8 cellular contexts compared by ENCODE assay signal in the genomic region with DNA sequence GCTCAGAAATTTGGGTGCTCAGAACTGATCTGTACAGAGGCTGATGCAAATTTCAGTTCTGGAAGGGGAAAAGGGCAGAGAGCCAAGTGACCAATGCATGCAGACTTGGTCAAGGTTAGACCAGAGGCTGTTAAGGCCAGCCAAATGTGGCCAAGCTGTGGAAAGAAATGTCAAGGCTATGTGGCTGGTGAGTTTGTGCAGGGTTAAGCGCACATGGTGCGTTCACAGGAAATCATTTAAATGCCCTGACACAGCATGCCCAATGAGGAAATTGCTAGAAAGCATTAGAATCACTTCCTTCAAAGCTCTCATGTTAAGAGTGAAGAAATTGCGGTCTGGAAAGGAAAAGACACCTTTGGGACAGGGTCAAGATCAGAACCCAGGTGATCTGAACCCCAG. TPM values are rescaled to one million over a fixed set of nuclear protein-coding genes. Genes with fewer than 3 reads are reported as not detected.
DNase-seq lines count a peak whose midpoint lies in the region; ATAC-seq and TF ChIP-seq lines count a peak whose summit lies in the region.

No MANE protein-coding gene starts in this region.

- H3K9me3 ChIP-seq in colonic mucosa: no peaks in the 10 kb centered on the region

- H3K27me3 Mint-ChIP-seq in activated CD8-positive, alpha-beta T cell treated with anti-CD3 and anti-CD28 coated beads, Interleukin-2, amount 10 ng/mL, durations not matched to agents 7 days and 5 days (ENCODE audit: low read depth): peaks cover 27% of the 10 kb centered on the region

- H3K4me1 Mint-ChIP-seq in activated CD8-positive, alpha-beta T cell treated with anti-CD3 and anti-CD28 coated beads, Interleukin-2, amount 10 ng/mL, durations not matched to agents 7 days and 5 days (ENCODE audit: low read depth): peaks cover 24% of the 10 kb centered on the region

- POLR2A ChIA-PET in activated CD8-positive, alpha-beta T cell treated with anti-CD3 and anti-CD28 coated beads, Interleukin-2, amount 10 ng/mL, durations not matched to agents 7 days and 5 days (lab: Charles Lee): interaction anchor here (0.8 to 1.5 kb wide), 3 partner anchors 28 to 122 kb away, joined by 4 to 6 read pairs (median 4); no protein-coding TSS in a partner anchor

- H3K4me3 Mint-ChIP-seq in activated CD8-positive, alpha-beta T cell treated with anti-CD3 and anti-CD28 coated beads, Interleukin-2, amount 10 ng/mL, durations not matched to agents 7 days and 5 days: no peak overlapping the region

- intact Hi-C loops in colonic mucosa (cut with DNase I): loop anchor here (2.0 kb wide), 1 partner anchor 79 kb away; no protein-coding TSS in a partner anchor

- DNase-seq in Ammon's horn (ENCODE audit: low spot score) (peak; percentile 23), H4 (ENCODE audit: low spot score) (no peak), colonic mucosa (no peak), NCI-H524 (lab: John Stamatoyannopoulos, UW) (no peak)
- no peak for DNase-seq in activated CD8-positive, alpha-beta T cell treated with anti-CD3 and anti-CD28 coated beads, Interleukin-2, amount 10 ng/mL, durations not matched to agents 7 days and 5 days
- DNase-seq in activated CD4-positive, CD25-positive, alpha-beta regulatory T cell (lab: John Stamatoyannopoulos, UW): no peak

- no peak overlapping the region for H3K27ac ChIP-seq in colonic mucosa

- no peak overlapping the region for H3K27ac Mint-ChIP-seq in activated CD8-positive, alpha-beta T cell treated with anti-CD3 and anti-CD28 coated beads, Interleukin-2, amount 10 ng/mL, durations not matched to agents 7 days and 5 days

- no peak overlapping the region for H3K9ac ChIP-seq in colonic mucosa (ENCODE audit: low read depth in 2 of 2, low read length in 2 of 2)

- ATAC-seq in GM19324 (IDR thresholded peaks at IDR 0.05; ENCODE audit: low FRiP score, unreplicated experiment) (peak; percentile 57), HG03175 (IDR thresholded peaks at IDR 0.05; ENCODE audit: unreplicated experiment) (peak; percentile 41)
- ATAC-seq in activated CD8-positive, alpha-beta T cell treated with anti-CD3 and anti-CD28 coated beads, Interleukin-2, amount 10 ng/mL, durations not matched to agents 7 days and 5 days: peak; percentile 17

- H3K4me1 ChIP-seq in colonic mucosa: no peaks in the 10 kb centered on the region

- H3K36me3 Mint-ChIP-seq in activated CD8-positive, alpha-beta T cell treated with anti-CD3 and anti-CD28 coated beads, Interleukin-2, amount 10 ng/mL, durations not matched to agents 7 days and 5 days (ENCODE audit: low read depth): no peaks in the 10 kb centered on the region

- no peaks in the 10 kb centered on the region for H3K36me3 ChIP-seq in colonic mucosa

- H3K9me3 Mint-ChIP-seq in activated CD8-positive, alpha-beta T cell treated with anti-CD3 and anti-CD28 coated beads, Interleukin-2, amount 10 ng/mL, durations not matched to agents 7 days and 5 days (ENCODE audit: insufficient read depth): no peaks in the 10 kb centered on the region

- no peak overlapping the region for H3K4me3 ChIP-seq in colonic mucosa

- TF ChIP-seq CTCF in colonic mucosa (IDR thresholded peaks at IDR 0.05): no peak

- H3K27me3 ChIP-seq in colonic mucosa: no peaks in the 10 kb centered on the region

- CTCF ChIA-PET in activated CD8-positive, alpha-beta T cell treated with anti-CD3 and anti-CD28 coated beads, Interleukin-2, amount 10 ng/mL, durations not matched to agents 7 days and 5 days (lab: Charles Lee): interaction anchor here (0.6 to 6.6 kb wide), 20 partner anchors 9 to 775 kb away, joined by 3 to 206 read pairs (median 6); no protein-coding TSS in a partner anchor

RNA-seq across cellular contexts. Expression of gene PTPN3, which starts 58.0 kb away (rescaled TPM):
- under 1 TPM in 1 of 2 experiments, not detected in 1; 0.03 TPM for total RNA-seq in activated CD8-positive, alpha-beta T cell treated with anti-CD3 and anti-CD28 coated beads, Interleukin-2, amount 10 ng/mL, durations not matched to agents 7 days and 5 days
- total RNA-seq in H4 (2014; rRNA removed; shearing (Covaris generic)): 5.2 and 5.9 TPM in 2 replicates
- 10 to 100 TPM; 23.6 to 26.7 TPM for total RNA-seq in colonic mucosa
